Comparison of ENCODE assay signal across 20 cellular contexts in genomic region chr6:105978113-105978512, GRCh38.
DNase-seq lines count a peak whose midpoint lies in the region; ATAC-seq, FAIRE-seq and TF ChIP-seq lines count a peak whose summit lies in the region.
"Had no signal": no experiment of that assay in that cellular context is flagged by ENCODE, and none has a peak within 500 bp of the region (broad histone marks: within the 10 kb centered on the region; RNA-seq: fewer than 3 reads in every experiment).

No MANE protein-coding gene starts in this region.

- H2AK9ac ChIP-seq in IMR-90 (replicated peaks; ENCODE audit: low read depth, low read length, poor library complexity): no peak overlapping the region

- no TSS peak for BruUV-seq in HepG2 (replicated peaks; lab: Mats Ljungman, UMichigan)
- BruUV-seq in IMR-90 (replicated peaks; lab: Mats Ljungman, UMichigan): no TSS peak
- no TSS peak for BruUV-seq in K562 (replicated peaks; lab: Mats Ljungman, UMichigan)

- ATAC-seq in HepG2: no peak
- no peak for ATAC-seq in right lobe of liver
- no peak; the same call in 1 of the 2 replicates for ATAC-seq in IMR-90 (ENCODE audit: low read depth)
- no peak for ATAC-seq in K562
- ATAC-seq: CD8-positive, alpha-beta T cell had no signal

- no peaks in the 10 kb centered on the region for H3K79me2 ChIP-seq in HepG2 (ENCODE audit: insufficient read depth, low read length)
- no peaks in the 10 kb centered on the region for H3K79me2 ChIP-seq in K562 (ENCODE audit: control insufficient read depth, insufficient read depth, low read length)

- CTCF ChIA-PET in HepG2 (lab: Yijun Ruan, JAX; ENCODE audit: low intra/inter-chr PET ratio, low total read pairs) (no interaction called here), IMR-90 (lab: Yijun Ruan, JAX) (no interaction called here), K562 (lab: Yijun Ruan, JAX; ENCODE audit: low intra/inter-chr PET ratio) (no interaction called here)

- no peaks in the 10 kb centered on the region for H3K4me1 ChIP-seq in HepG2 (ENCODE audit: insufficient read depth, low read length)
- H3K4me1 ChIP-seq in right lobe of liver: peaks cover 0 to 6% (median 0%) of the 10 kb centered on the region in 4 donors
- H3K4me1 ChIP-seq in IMR-90 (ENCODE audit: control insufficient read depth, insufficient read depth, low read length): no peaks in the 10 kb centered on the region
- peaks cover 0 to 6% of the 10 kb centered on the region in 2 experiments; a peak in 2 of 5 replicates for H3K4me1 ChIP-seq in K562 (replicated peaks in 1 of 2; ENCODE audit: control insufficient read depth in 2 of 2, insufficient read depth in 2 of 2, low read length in 2 of 2)
- H3K4me1 ChIP-seq: BLaER1, Caco-2 had no signal

- no peak overlapping the region for H4K91ac ChIP-seq in IMR-90 (ENCODE audit: insufficient read depth, low read depth, low read length)

- H2AFZ ChIP-seq in HepG2 (ENCODE audit: low read length) (no peak overlapping the region), IMR-90 (replicated peaks; ENCODE audit: low read length, poor library complexity) (no peak overlapping the region), K562 (ENCODE audit: low read depth, low read length) (no peak overlapping the region)
- H2AFZ ChIP-seq: GM23248 had no signal

- H3K4me3 ChIP-seq in HepG2 (replicated peaks in 1 of 3; ENCODE audit: insufficient read depth in 1 of 3, low read depth in 2 of 3, low read length in 3 of 3): no peak overlapping the region
- no peak overlapping the region for H3K4me3 ChIP-seq in right lobe of liver
- H3K4me3 ChIP-seq in IMR-90 (ENCODE audit: insufficient read depth, low read depth, low read length): no peak overlapping the region
- H3K4me3 ChIP-seq in K562: no peak overlapping the region
- H3K4me3 ChIP-seq: BLaER1, GM23248 had no signal

- no peaks in the 10 kb centered on the region for H3K36me3 ChIP-seq in HepG2 (replicated peaks in 1 of 2; ENCODE audit: control insufficient read depth in 1 of 2, insufficient read depth in 2 of 2, low read length in 2 of 2)
- H3K36me3 ChIP-seq in right lobe of liver: no peaks in the 10 kb centered on the region
- no peaks in the 10 kb centered on the region for H3K36me3 ChIP-seq in IMR-90 (ENCODE audit: control insufficient read depth, insufficient read depth, low read length)
- no peaks in the 10 kb centered on the region for H3K36me3 ChIP-seq in K562 (ENCODE audit: control insufficient read depth, insufficient read depth, low read length)
- H3K36me3 ChIP-seq: BLaER1 had no signal

- TF ChIP-seq RAD21 in HepG2 (CRISPR knock-in tag; IDR thresholded peaks at IDR 0.05) (no peak), IMR-90 (IDR thresholded peaks at IDR 0.05; ENCODE audit: low read length) (no peak), K562 (CRISPR knock-in tag; conservative IDR thresholded peaks at IDR 0.05 in 1 of 2, IDR thresholded peaks at IDR 0.05 in 1 of 2) (no peak)

- in situ Hi-C loops in HepG2 (cut with HindIII; ENCODE audit: extremely low pct_ligation_motif_present, low pct_unique_long_range_greater_than_20kb) (no loop called here), IMR-90 (cut with MboI; ENCODE audit: low sequenced_read_pairs) (no loop called here), K562 (cut with MboI) (no loop called here)

- H3K27ac ChIP-seq in HepG2 (ENCODE audit: extremely low read length, insufficient read depth, low read length): no peak overlapping the region
- no peak overlapping the region for H3K27ac ChIP-seq in right lobe of liver
- H3K27ac ChIP-seq in IMR-90 (ENCODE audit: insufficient read depth, low read length): no peak overlapping the region
- no peak overlapping the region for H3K27ac ChIP-seq in K562 (ENCODE audit: extremely low read depth, low read depth, low read length)
- H3K27ac ChIP-seq: BLaER1, C4-2B, GM23248 had no signal

- DNase-seq in HepG2 (ENCODE audit: low spot score): no peak
- DNase-seq in right lobe of liver: no peak
- DNase-seq in IMR-90: peak; percentile 26
- no peak for DNase-seq in K562 (ENCODE audit: extremely low read depth in 1 of 4, low spot score in 3 of 4)
- no peak for DNase-seq in NCI-H2196 treated with DMSO at 0.1 percent for 48 hours (lab: John Stamatoyannopoulos, UW; ENCODE audit: unreplicated experiment)
- DNase-seq in RKO (ENCODE audit: low spot score): no peak
- DNase-seq: Caco-2; CD4-positive, CD25-positive, alpha-beta regulatory T cell; CD8-positive, alpha-beta T cell; DMS153; DND-41; GM23248; H7; HCEC 1CT had no signal

- no peaks in the 10 kb centered on the region for H3K79me1 ChIP-seq in IMR-90 (ENCODE audit: low read depth in 1 of 2, low read length in 2 of 2)

- no peak overlapping the region for H3K4ac ChIP-seq in IMR-90 (ENCODE audit: low read depth, low read length)

- no peak overlapping the region for H4K8ac ChIP-seq in IMR-90 (ENCODE audit: low read depth in 2 of 2, low read length in 2 of 2)

- H4K5ac ChIP-seq in IMR-90 (ENCODE audit: low read depth, low read length): no peak overlapping the region

- H2AK5ac ChIP-seq in IMR-90 (ENCODE audit: low read depth, low read length): no peak overlapping the region

- FAIRE-seq in HepG2 (lab: Jason Lieb, UNC) (no peak), K562 (lab: Jason Lieb, UNC) (no peak)
- FAIRE-seq: G401.6, GM12892, GM19239, H1 had no signal

- no peak overlapping the region for H3K23ac ChIP-seq in IMR-90 (ENCODE audit: low read depth, low read length)

- no peak overlapping the region for H3K4me2 ChIP-seq in HepG2 (ENCODE audit: low read depth, low read length)
- peak overlapping the region; percentile 48; the same call in 1 of the 2 replicates for H3K4me2 ChIP-seq in IMR-90 (ENCODE audit: low read depth, low read length)
- H3K4me2 ChIP-seq in K562 (ENCODE audit: insufficient read depth, low read length): no peak overlapping the region
- H3K4me2 ChIP-seq: BLaER1 had no signal

- no peak overlapping the region for H2BK20ac ChIP-seq in IMR-90 (ENCODE audit: low read depth, low read length)

- no peak for TF ChIP-seq POLR2A in HepG2 (IDR thresholded peaks at IDR 0.05; ENCODE audit: insufficient read depth in 1 of 2, low read depth in 2 of 2, low read length in 2 of 2)
- TF ChIP-seq POLR2A in right lobe of liver (IDR thresholded peaks at IDR 0.05): no peak
- TF ChIP-seq POLR2A in IMR-90 (IDR thresholded peaks at IDR 0.05; ENCODE audit: low read depth, low read length): no peak
- no peak for TF ChIP-seq POLR2A in K562 (conservative IDR thresholded peaks at IDR 0.05)

- no peak overlapping the region for H2BK5ac ChIP-seq in IMR-90 (ENCODE audit: low read depth, low read length, poor library complexity, severe bottlenecking)

- H3K9ac ChIP-seq in HepG2 (ENCODE audit: insufficient read depth, low read depth, low read length) (no peak overlapping the region), IMR-90 (ENCODE audit: low read depth, low read length) (no peak overlapping the region), K562 (ENCODE audit: insufficient read depth in 1 of 2, low read depth in 2 of 2, low read length in 2 of 2) (no peak overlapping the region)
- H3K9ac ChIP-seq: BLaER1, GM23248 had no signal

- TF ChIP-seq EP300 in HepG2 (IDR thresholded peaks at IDR 0.05; ENCODE audit: low read depth in 2 of 2, low read length in 2 of 2) (no peak), HepG2 (CRISPR knock-in tag; IDR thresholded peaks at IDR 0.05; ENCODE audit: borderline replicate concordance) (no peak), K562 (IDR thresholded peaks at IDR 0.05; ENCODE audit: low read length) (no peak)

- POLR2A ChIA-PET in HepG2 (lab: Yijun Ruan, JAX): no interaction called here
- POLR2A ChIA-PET in IMR-90 (lab: Charles Lee; ENCODE audit: unreplicated experiment): no interaction called here
- POLR2A ChIA-PET in K562 (lab: Yijun Ruan, JAX): no interaction called here

- no peak overlapping the region for H3K56ac ChIP-seq in IMR-90 (ENCODE audit: extremely low read depth, insufficient read depth, low read length)

- intact Hi-C loops in HepG2 (cut with micrococcal nuclease; ENCODE audit: unreplicated experiment) (no loop called here), right lobe of liver (cut with DNase I) (no loop called here), IMR-90 (cut with micrococcal nuclease) (no loop called here), K562 (cut with micrococcal nuclease) (no loop called here)

- TF ChIP-seq CTCF in HepG2 (CRISPR knock-in tag; IDR thresholded peaks at IDR 0.05): no peak
- TF ChIP-seq CTCF in right lobe of liver (IDR thresholded peaks at IDR 0.05): no peak
- no peak for TF ChIP-seq CTCF in IMR-90 (conservative IDR thresholded peaks at IDR 0.05; ENCODE audit: low read depth, low read length)
- no peak for TF ChIP-seq CTCF in K562 (IDR thresholded peaks at IDR 0.05 in 2 of 3, conservative IDR thresholded peaks at IDR 0.05 in 1 of 3; ENCODE audit: insufficient read depth in 2 of 3, low read depth in 1 of 3, low read length in 3 of 3)

- H4K20me1 ChIP-seq in HepG2 (ENCODE audit: insufficient read depth, low read length) (no peaks in the 10 kb centered on the region), IMR-90 (ENCODE audit: insufficient read depth, low read length) (no peaks in the 10 kb centered on the region), K562 (replicated peaks; ENCODE audit: control insufficient read depth, insufficient read depth, low read length) (no peaks in the 10 kb centered on the region)
- H4K20me1 ChIP-seq: BLaER1 had no signal

- H3K27me3 ChIP-seq in HepG2 (ENCODE audit: control insufficient read depth in 1 of 2, insufficient read depth in 2 of 2, low read length in 2 of 2) (no peaks in the 10 kb centered on the region; a peak in 1 of 5 replicates), right lobe of liver (peaks cover 7 to 15% of the 10 kb centered on the region in 2 donors), IMR-90 (ENCODE audit: control insufficient read depth, insufficient read depth, low read length) (no peaks in the 10 kb centered on the region), K562 (ENCODE audit: control insufficient read depth in 2 of 2, insufficient read depth in 2 of 2, low read length in 2 of 2) (peaks cover 2 to 21% of the 10 kb centered on the region in 2 experiments; a peak in 3 of 5 replicates)

- no peaks in the 10 kb centered on the region for H3K9me1 ChIP-seq in IMR-90 (ENCODE audit: insufficient read depth, low read length)
- H3K9me1 ChIP-seq in K562 (ENCODE audit: control insufficient read depth, insufficient read depth, low read length): no peaks in the 10 kb centered on the region

- 67% methylated on average over 3 of the region's 3 CpGs for WGBS in HepG2 (ENCODE audit: low lambda C conversion rate)
- 76% methylated on average over 3 of the region's 3 CpGs for WGBS in right lobe of liver (ENCODE audit: insufficient coverage, low coverage, low lambda C conversion rate, missing lambda C conversion rate)
- WGBS in IMR-90 (ENCODE audit: extremely low coverage in 2 of 2, insufficient read length in 1 of 2), 2 experiments: no CpG with 5 or more reads among the region's 3 CpGs
- 9% methylated on average over 3 of the region's 3 CpGs for WGBS in K562 (ENCODE audit: insufficient coverage, low coverage, missing lambda C conversion rate)

- H2BK120ac ChIP-seq in IMR-90 (ENCODE audit: low read depth, low read length): no peak overlapping the region

- H3K9me3 ChIP-seq in HepG2 (ENCODE audit: low read length): no peaks in the 10 kb centered on the region
- no peaks in the 10 kb centered on the region for H3K9me3 ChIP-seq in right lobe of liver
- peaks cover 2% of the 10 kb centered on the region; the same call in 1 of the 2 replicates for H3K9me3 ChIP-seq in IMR-90 (ENCODE audit: control insufficient read depth, insufficient read depth, low read length)
- no peaks in the 10 kb centered on the region; the same call in 1 of the 2 replicates for H3K9me3 ChIP-seq in K562 (replicated peaks; ENCODE audit: control insufficient read depth, insufficient read depth, low read depth, low read length)

- no peak overlapping the region for H3K18ac ChIP-seq in IMR-90 (ENCODE audit: low read depth, low read length)

- H2BK15ac ChIP-seq in IMR-90 (ENCODE audit: low read depth, low read length): no peak overlapping the region

- H3K14ac ChIP-seq in IMR-90 (replicated peaks; ENCODE audit: low read depth, low read length): no peak overlapping the region

- dilution Hi-C loops in IMR-90 (cut with HindIII; ENCODE audit: low sequenced_read_pairs, unreplicated experiment): no loop called here

Comparison
In these comparisons a context has a peak if more than half of its experiments do, and no peak if none do; other contexts are left out.
1. Of the 241 proteins assayed by ChIP-seq in both HepG2 and K562: peak only in HepG2: MAFK; only in K562: MAFF, MAFG and MEIS2; in both: none; in neither: 236; mixed calls (peak in some experiments, not most) for 1.